1 cellular context compared by ENCODE assay signal in genomic region chr6:15106958-15107643, GRCh38.
TF ChIP-seq lines count a peak whose summit lies in the region.

No MANE protein-coding gene starts in this region.

TF ChIP-seq in K562, 482 proteins besides CTCF, POLR2A, EP300 and RAD21 (continued from another document and continues in another):
- TF ChIP-seq FOXO4 (CRISPR knock-in tag; IDR thresholded peaks at IDR 0.05) (no peak), ZNF124 (CRISPR knock-in tag; IDR thresholded peaks at IDR 0.05) (no peak), ZNF57 (CRISPR knock-in tag; IDR thresholded peaks at IDR 0.05) (no peak), SMARCB1 (IDR thresholded peaks at IDR 0.05; ENCODE audit: insufficient read length, low read depth) (no peak), ZZZ3 (IDR thresholded peaks at IDR 0.05) (no peak), ADNP (tag; IDR thresholded peaks at IDR 0.05) (no peak; the same call in 1 of the 2 replicates), ZNF280B (CRISPR knock-in tag; IDR thresholded peaks at IDR 0.05) (no peak), RFX7 (CRISPR knock-in tag; IDR thresholded peaks at IDR 0.05) (no peak), BRCA1 (IDR thresholded peaks at IDR 0.05) (no peak), BRCA1 (CRISPR knock-in tag; IDR thresholded peaks at IDR 0.05) (no peak), HOMEZ (CRISPR knock-in tag; IDR thresholded peaks at IDR 0.05) (no peak), RBFOX2 (IDR thresholded peaks at IDR 0.05; ENCODE audit: low read depth, low read length) (no peak), ZNF140 (CRISPR knock-in tag; IDR thresholded peaks at IDR 0.05) (no peak), ZNF79 (CRISPR knock-in tag; IDR thresholded peaks at IDR 0.05; ENCODE audit: low read depth) (peak; percentile 47; the same call in 1 of the 2 replicates), ZNF174 (CRISPR knock-in tag; IDR thresholded peaks at IDR 0.05) (no peak), ZFX (CRISPR knock-in tag; IDR thresholded peaks at IDR 0.05) (no peak), HMBOX1 (IDR thresholded peaks at IDR 0.05) (peak; percentile 51; the same call in 1 of the 2 replicates), DNMT1 (IDR thresholded peaks at IDR 0.05) (no peak), GATAD2A (IDR thresholded peaks at IDR 0.05) (peak; percentile 79), ZBTB26 (CRISPR knock-in tag; IDR thresholded peaks at IDR 0.05) (0 out of 2 replicates have a peak, but pooled peaks have one; percentile 68), FOXJ3 (CRISPR knock-in tag; IDR thresholded peaks at IDR 0.05) (no peak), CUX1 (CRISPR knock-in tag; IDR thresholded peaks at IDR 0.05) (0 out of 2 replicates have a peak, but pooled peaks have one; percentile 1), ZBTB49 (CRISPR knock-in tag; IDR thresholded peaks at IDR 0.05; ENCODE audit: borderline replicate concordance) (no peak), CXXC5 (CRISPR knock-in tag; IDR thresholded peaks at IDR 0.05) (peak; percentile 68), MLLT1 (IDR thresholded peaks at IDR 0.05) (no peak), VEZF1 (CRISPR knock-in tag; IDR thresholded peaks at IDR 0.05) (peak; percentile 41; the same call in 1 of the 2 replicates), YBX1 (IDR thresholded peaks at IDR 0.05) (no peak), PKNOX1 (IDR thresholded peaks at IDR 0.05) (peak; percentile 10; the same call in 1 of the 2 replicates)
